10 cellular contexts compared by ENCODE assay signal in genomic region chr17:35170968-35171771, GRCh38. TPM values are rescaled to one million over a fixed set of nuclear protein-coding genes. Genes with fewer than 3 reads are reported as not detected.
DNase-seq lines count a peak whose midpoint lies in the region; ATAC-seq and TF ChIP-seq lines count a peak whose summit lies in the region.
"Had no signal": no experiment of that assay in that cellular context is flagged by ENCODE, and none has a peak within 500 bp of the region (broad histone marks: within the 10 kb centered on the region; RNA-seq: fewer than 3 reads in every experiment).

No MANE protein-coding gene starts in this region.

- POLR2A ChIA-PET in PC-3 (lab: Charles Lee; ENCODE audit: unreplicated experiment), result no interaction called here

- no peaks in the 10 kb centered on the region for H3F3A ChIP-seq in PC-3 (ENCODE audit: low read length, unreplicated experiment)

- DNase-seq in DMS53 (lab: John Stamatoyannopoulos, UW) (peak; percentile 40), DMS53 treated with DMSO at 0.1 percent for 48 hours (lab: John Stamatoyannopoulos, UW; ENCODE audit: unreplicated experiment) (no peak), PC-3 (peak; percentile 64), cerebellar cortex (ENCODE audit: low spot score) (peak; percentile 1), retina (peak; percentile 30), GM19238 (ENCODE audit: insufficient read length, low spot score) (no peak), D341Med (ENCODE audit: low spot score) (no peak)
- DNase-seq in stimulated activated CD4-positive, alpha-beta T cell treated with anti-CD3 and anti-CD28 coated beads, Interleukin-15, amount 100 ng/mL, for 24 hours, result no peak

- peak; percentile 70 for ATAC-seq in PC-3

- H3K9ac ChIP-seq in PC-3 (ENCODE audit: low read length), result no peak overlapping the region
- H3K9ac ChIP-seq: BLaER1, parathyroid adenoma had no signal

- H3K4me2 ChIP-seq in PC-3 (ENCODE audit: low read length), result peak overlapping the region; percentile 63
- H3K4me2 ChIP-seq: BLaER1 had no signal

- TF ChIP-seq CTCF in PC-3 (conservative IDR thresholded peaks at IDR 0.05; ENCODE audit: low read depth, low read length), result peak; percentile 60

- H3K36me3 ChIP-seq in PC-3 (ENCODE audit: low read depth, low read length), result no peaks in the 10 kb centered on the region
- H3K36me3 ChIP-seq: BLaER1 had no signal

- no peaks in the 10 kb centered on the region for H3K9me3 ChIP-seq in PC-3 (ENCODE audit: low read length)
- H3K9me3 ChIP-seq: BLaER1 had no signal

- peaks cover 9% of the 10 kb centered on the region for H3K4me1 ChIP-seq in PC-3 (ENCODE audit: insufficient read depth, low read length)
- H3K4me1 ChIP-seq: BLaER1, parathyroid adenoma had no signal

- intact Hi-C loops in PC-3 (cut with micrococcal nuclease), result loop anchor here (1.0 to 5.0 kb wide), 4 partner anchors 71 to 368 kb away; partner anchors contain the start of gene SLFN5

- peak overlapping the region; percentile 65 for H2AFZ ChIP-seq in PC-3 (ENCODE audit: low read length)
- H2AFZ ChIP-seq: parathyroid adenoma had no signal

- H3K27me3 ChIP-seq in PC-3 (ENCODE audit: low read length), result no peaks in the 10 kb centered on the region
- H3K27me3 ChIP-seq: BLaER1 had no signal

- no peak overlapping the region for H3K4me3 ChIP-seq in PC-3 (ENCODE audit: low read length)
- H3K4me3 ChIP-seq: BLaER1 had no signal

- no peak overlapping the region for H3K27ac ChIP-seq in PC-3 (ENCODE audit: low read length)
- H3K27ac ChIP-seq: BLaER1, parathyroid adenoma had no signal

- H3K9me2 ChIP-seq in PC-3 (replicated peaks; ENCODE audit: low read length), result no peaks in the 10 kb centered on the region

- no TSS peak for BruUV-seq in PC-3 (replicated peaks; lab: Mats Ljungman, UMichigan)

- no peaks in the 10 kb centered on the region for H4K20me1 ChIP-seq in PC-3 (ENCODE audit: low read length)
- H4K20me1 ChIP-seq: BLaER1 had no signal

- CTCF ChIA-PET in PC-3 (lab: Charles Lee), result no interaction called here

- no peaks in the 10 kb centered on the region for H3K79me2 ChIP-seq in PC-3 (ENCODE audit: low read length)
- H3K79me2 ChIP-seq: parathyroid adenoma had no signal

RNA-seq across cellular contexts. Expression of gene SLC35G3, which starts 23.0 kb away (rescaled TPM):
- total RNA-seq in PC-3 (2014; rRNA removed), result not detected in 2 replicates

RNA-seq across cellular contexts. Expression of gene UNC45B, which starts 23.6 kb away (rescaled TPM):
- not detected in 2 replicates for total RNA-seq in PC-3 (2014; rRNA removed)

RNA-seq across cellular contexts. Expression of gene NLE1, which starts 29.1 kb away (rescaled TPM):
- 18.6 and 33.5 TPM in 2 replicates for total RNA-seq in PC-3 (2014; rRNA removed)

RNA-seq across cellular contexts. Expression of gene FNDC8, which starts 49.8 kb away (rescaled TPM):
- total RNA-seq in PC-3 (2014; rRNA removed), result not detected in 2 replicates

RNA-seq across cellular contexts. Expression of gene RAD51D, which starts 51.5 kb away (rescaled TPM):
- total RNA-seq in PC-3 (2014; rRNA removed), result 10.7 and 16.5 TPM in 2 replicates

Comparison
In these comparisons a context has a peak if more than half of its experiments do, and no peak if none do; other contexts are left out.
1. DNase-seq: peak in DMS53 (single experiment), PC-3 (single experiment), cerebellar cortex (single experiment) and retina (single experiment); none in DMS53 treated with DMSO at 0.1 percent for 48 hours (single experiment), GM19238 (single experiment), stimulated activated CD4-positive, alpha-beta T cell treated with anti-CD3 and anti-CD28 coated beads, Interleukin-15, amount 100 ng/mL, for 24 hours (single experiment) and D341Med (single experiment).